ENCODE assay signal across 9 cellular contexts in genomic region chr14:75310295-75311059, GRCh38. TPM values are rescaled to one million over a fixed set of nuclear protein-coding genes. Genes with fewer than 3 reads are reported as not detected.
DNase-seq lines count a peak whose midpoint lies in the region; ATAC-seq and TF ChIP-seq lines count a peak whose summit lies in the region.
"Had no signal": no experiment of that assay in that cellular context is flagged by ENCODE, and none has a peak within 500 bp of the region (broad histone marks: within the 10 kb centered on the region; RNA-seq: fewer than 3 reads in every experiment).

No MANE protein-coding gene starts in this region.

- H3K36me3 ChIP-seq in RWPE2 (ENCODE audit: low read depth) = no peaks in the 10 kb centered on the region
- H3K36me3 ChIP-seq in neural progenitor cell = no peaks in the 10 kb centered on the region

- H3K4me3 ChIP-seq in RWPE2 (ENCODE audit: severe bottlenecking) = no peak overlapping the region
- no peak overlapping the region for H3K4me3 ChIP-seq in fibroblast of villous mesenchyme (ENCODE audit: low read depth, low read length)
- H3K4me3 ChIP-seq in neural progenitor cell = no peak overlapping the region

- peaks cover 15% of the 10 kb centered on the region for H3F3A ChIP-seq in neural progenitor cell (ENCODE audit: low read depth)

- H3K9me3 Mint-ChIP-seq in neural progenitor cell = no peaks in the 10 kb centered on the region
- H3K9me3 Mint-ChIP-seq: central memory CD8-positive, alpha-beta T cell had no signal

- H3K4me2 ChIP-seq in neural progenitor cell = no peak overlapping the region

- TF ChIP-seq CTCF in RWPE2 (IDR thresholded peaks at IDR 0.05; ENCODE audit: poor library complexity, severe bottlenecking) = no peak
- no peak for TF ChIP-seq CTCF in fibroblast of villous mesenchyme (IDR thresholded peaks at IDR 0.05; ENCODE audit: insufficient read depth, low read depth, low read length)
- TF ChIP-seq CTCF in neural progenitor cell (IDR thresholded peaks at IDR 0.05) = no peak

- peaks cover 4% of the 10 kb centered on the region for H3K27me3 Mint-ChIP-seq in neural progenitor cell (ENCODE audit: insufficient read depth, low read depth)

- ATAC-seq in RWPE2 (ENCODE audit: low read depth) = peak; percentile 20; the same call in 1 of the 3 replicates
- ATAC-seq in GM18867 (IDR thresholded peaks at IDR 0.05; ENCODE audit: unreplicated experiment) = no peak
- no peak for ATAC-seq in HG02970 (IDR thresholded peaks at IDR 0.05; ENCODE audit: low FRiP score, unreplicated experiment)

- H3K27me3 ChIP-seq in RWPE2 (ENCODE audit: insufficient read depth, poor library complexity, severe bottlenecking) (no peaks in the 10 kb centered on the region), neural progenitor cell (no peaks in the 10 kb centered on the region)

- no peak overlapping the region for H3K4me3 Mint-ChIP-seq in neural progenitor cell
- H3K4me3 Mint-ChIP-seq: central memory CD8-positive, alpha-beta T cell had no signal

- H3K27ac Mint-ChIP-seq in neural progenitor cell = peak overlapping the region; percentile 97

- H4K20me1 ChIP-seq in neural progenitor cell (ENCODE audit: low read depth) = no peaks in the 10 kb centered on the region

- peaks cover 17% of the 10 kb centered on the region for H3K4me1 Mint-ChIP-seq in neural progenitor cell

- H3K27ac ChIP-seq in RWPE2 (ENCODE audit: poor library complexity, severe bottlenecking) (no peak overlapping the region), neural progenitor cell (no peak overlapping the region)

- H3K36me3 Mint-ChIP-seq in neural progenitor cell = no peaks in the 10 kb centered on the region

- H3K4me1 ChIP-seq in RWPE2 (ENCODE audit: insufficient read depth, poor library complexity, severe bottlenecking) (no peaks in the 10 kb centered on the region), neural progenitor cell (peaks cover 4% of the 10 kb centered on the region)

- H2AFZ ChIP-seq in neural progenitor cell (replicated peaks) = peak overlapping the region; percentile 40

- no peaks in the 10 kb centered on the region for H3K79me2 ChIP-seq in neural progenitor cell (ENCODE audit: low read depth)

- H3K9me3 ChIP-seq in RWPE2 (ENCODE audit: severe bottlenecking) (no peaks in the 10 kb centered on the region), neural progenitor cell (ENCODE audit: low read depth) (no peaks in the 10 kb centered on the region)

- no peak overlapping the region for H3K9ac ChIP-seq in neural progenitor cell

- DNase-seq in GM03348 (ENCODE audit: low spot score) = peak; percentile 65
- no peak for DNase-seq in RWPE2 (ENCODE audit: low spot score)
- peak; percentile 84 for DNase-seq in fibroblast of villous mesenchyme (ENCODE audit: low read depth)
- peak; percentile 89 for DNase-seq in neural progenitor cell (ENCODE audit: low spot score)
- no peak for DNase-seq in stimulated activated naive CD4-positive, alpha-beta T cell (lab: John Stamatoyannopoulos, UW)
- no peak for DNase-seq in T-helper 9 cell

RNA-seq across cellular contexts. Expression of gene FOS, which starts 31.8 kb away (rescaled TPM):
- 108 and 122 TPM in 2 replicates for total RNA-seq in fibroblast of villous mesenchyme
- 32.9 and 98.6 TPM in 2 replicates for total RNA-seq in neural progenitor cell (ENCODE audit: low replicate concordance)

Comparison
In these comparisons a context has a peak if more than half of its experiments do, and no peak if none do; other contexts are left out.
1. DNase-seq: peak in GM03348 (single experiment), fibroblast of villous mesenchyme (single experiment) and neural progenitor cell (single experiment); none in RWPE2 (single experiment), stimulated activated naive CD4-positive, alpha-beta T cell (0 of 6) and T-helper 9 cell (single experiment).